In genomic region chr16:81445143-81445922, GRCh38 we compare ENCODE assay signal across 8 cellular contexts. TPM values are rescaled to one million over a fixed set of nuclear protein-coding genes. Genes with fewer than 3 reads are reported as not detected.
DNase-seq lines count a peak whose midpoint lies in the region; ATAC-seq and TF ChIP-seq lines count a peak whose summit lies in the region.

No MANE protein-coding gene starts in this region.

- in situ Hi-C loops in IMR-90 (cut with MboI; ENCODE audit: low sequenced_read_pairs): no loop called here

- peaks cover 51% of the 10 kb centered on the region for H3K4me1 Mint-ChIP-seq in activated CD8-positive, alpha-beta T cell treated with anti-CD3 and anti-CD28 coated beads for 36 hours (ENCODE audit: low read depth)
- peaks cover 36 to 55% (median 52%) of the 10 kb centered on the region in 3 donors for H3K4me1 Mint-ChIP-seq in naive B cell

- peak overlapping the region; percentile 80 for H3K4ac ChIP-seq in IMR-90 (ENCODE audit: low read depth, low read length)

- no peak overlapping the region for H2BK15ac ChIP-seq in IMR-90 (ENCODE audit: low read depth, low read length)

- H3K36me3 ChIP-seq in BLaER1 treated with 17β-estradiol and CSF1 and Interleukin-3, amounts not matched to agents 10 nM and 100 nM: peaks cover 0 to 39% (median 28%) of the 10 kb centered on the region in 11 experiments; a peak in 17 of 22 replicates
- H3K36me3 ChIP-seq in IMR-90 (ENCODE audit: control insufficient read depth, insufficient read depth, low read length): no peaks in the 10 kb centered on the region

- H2BK120ac ChIP-seq in IMR-90 (ENCODE audit: low read depth, low read length): no peak overlapping the region

- H3K56ac ChIP-seq in IMR-90 (ENCODE audit: extremely low read depth, insufficient read depth, low read length): peak overlapping the region; percentile 51; the same call in 1 of the 2 replicates

- H3K4me2 ChIP-seq in BLaER1 treated with 17β-estradiol and CSF1 and Interleukin-3, amounts not matched to agents 10 nM and 100 nM: peak overlapping the region; percentile 93 to 99 (median 97)
- peak overlapping the region; percentile 91 for H3K4me2 ChIP-seq in IMR-90 (ENCODE audit: low read depth, low read length)

- no peaks in the 10 kb centered on the region for H3K27me3 ChIP-seq in BLaER1 treated with 17β-estradiol and CSF1 and Interleukin-3, amounts not matched to agents 10 nM and 100 nM
- peaks cover 28% of the 10 kb centered on the region for H3K27me3 ChIP-seq in IMR-90 (ENCODE audit: control insufficient read depth, insufficient read depth, low read length)

- H3K18ac ChIP-seq in IMR-90 (ENCODE audit: low read depth, low read length): peak overlapping the region; percentile 63; the same call in 1 of the 2 replicates

- no peak overlapping the region for H2BK20ac ChIP-seq in IMR-90 (ENCODE audit: low read depth, low read length)

- BruUV-seq in IMR-90 (replicated peaks; lab: Mats Ljungman, UMichigan): no TSS peak

- H3K27ac ChIP-seq in BLaER1 treated with 17β-estradiol and CSF1 and Interleukin-3, amounts not matched to agents 10 nM and 100 nM: peak overlapping the region; percentile 89 to 98 (median 93)
- peak overlapping the region; percentile 80 for H3K27ac ChIP-seq in IMR-90 (ENCODE audit: insufficient read depth, low read length)

- H3K9me1 ChIP-seq in IMR-90 (ENCODE audit: insufficient read depth, low read length): no peaks in the 10 kb centered on the region

- H3K4me3 Mint-ChIP-seq in activated CD8-positive, alpha-beta T cell treated with anti-CD3 and anti-CD28 coated beads for 36 hours: peak overlapping the region; percentile 87
- H3K4me3 Mint-ChIP-seq in naive B cell: peak overlapping the region; percentile 81 to 94 (median 92)

- H3K79me1 ChIP-seq in IMR-90 (ENCODE audit: low read depth in 1 of 2, low read length in 2 of 2): peaks cover 19 to 51% of the 10 kb centered on the region in 2 experiments; a peak in 3 of 4 replicates

- peak overlapping the region; percentile 93 for H2AK9ac ChIP-seq in IMR-90 (replicated peaks; ENCODE audit: low read depth, low read length, poor library complexity)

- 0% methylated on average over 10 of the region's 62 CpGs; no CpG with 5 or more reads in 1 of the 2 experiments for WGBS in IMR-90 (ENCODE audit: extremely low coverage in 2 of 2, insufficient read length in 1 of 2), 2 experiments

- H3K27ac Mint-ChIP-seq in activated CD8-positive, alpha-beta T cell treated with anti-CD3 and anti-CD28 coated beads for 36 hours: peak overlapping the region; percentile 88
- H3K27ac Mint-ChIP-seq in naive B cell: peak overlapping the region; percentile 82 to 95 (median 92)

- peak overlapping the region; percentile 89 to 99 (median 94) for H3K9ac ChIP-seq in BLaER1 treated with 17β-estradiol and CSF1 and Interleukin-3, amounts not matched to agents 10 nM and 100 nM
- H3K9ac ChIP-seq in IMR-90 (ENCODE audit: low read depth, low read length): peak overlapping the region; percentile 84

- peaks cover 2% of the 10 kb centered on the region for H3K27me3 Mint-ChIP-seq in activated CD8-positive, alpha-beta T cell treated with anti-CD3 and anti-CD28 coated beads for 36 hours
- H3K27me3 Mint-ChIP-seq in naive B cell: no peaks in the 10 kb centered on the region

- peaks cover 0 to 9% (median 8%) of the 10 kb centered on the region in 11 experiments; a peak in 18 of 22 replicates for H3K9me3 ChIP-seq in BLaER1 treated with 17β-estradiol and CSF1 and Interleukin-3, amounts not matched to agents 10 nM and 100 nM (replicated peaks in 1 of 11)
- H3K9me3 ChIP-seq in IMR-90 (ENCODE audit: control insufficient read depth, insufficient read depth, low read length): no peaks in the 10 kb centered on the region

- H4K8ac ChIP-seq in IMR-90 (ENCODE audit: low read depth in 2 of 2, low read length in 2 of 2): peak overlapping the region; percentile 3 to 29; a peak in 2 of 4 replicates

- peak overlapping the region; percentile 33 for H4K5ac ChIP-seq in IMR-90 (ENCODE audit: low read depth, low read length)

- CTCF ChIA-PET in IMR-90 (lab: Yijun Ruan, JAX): interaction anchor here (1.7 kb wide), 1 partner anchor 123 kb away, joined by 3 read pairs; no protein-coding TSS in a partner anchor
- CTCF ChIA-PET in activated CD8-positive, alpha-beta T cell treated with anti-CD3 and anti-CD28 coated beads for 36 hours (lab: Charles Lee): no interaction called here

- TF ChIP-seq RAD21 in IMR-90 (IDR thresholded peaks at IDR 0.05; ENCODE audit: low read length): peak; percentile 25

- TF ChIP-seq POLR2A in IMR-90 (IDR thresholded peaks at IDR 0.05; ENCODE audit: low read depth, low read length): peak; percentile 21; the same call in 1 of the 2 replicates

- peak; percentile 19 for DNase-seq in IMR-90
- peak; percentile 67 for DNase-seq in activated CD8-positive, alpha-beta T cell treated with anti-CD3 and anti-CD28 coated beads for 36 hours
- no peak for DNase-seq in epithelial cell of proximal tubule (ENCODE audit: low read depth)
- peak; percentile 43 for DNase-seq in naive B cell
- DNase-seq in SK-N-DZ (ENCODE audit: low spot score): no peak

- H4K91ac ChIP-seq in IMR-90 (ENCODE audit: insufficient read depth, low read depth, low read length): no peak overlapping the region; the same call in 1 of the 2 replicates

- H3K23ac ChIP-seq in IMR-90 (ENCODE audit: low read depth, low read length): peak overlapping the region; percentile 89

- peak overlapping the region; percentile 89 for H2AFZ ChIP-seq in IMR-90 (replicated peaks; ENCODE audit: low read length, poor library complexity)

- peaks cover 13% of the 10 kb centered on the region for H3K36me3 Mint-ChIP-seq in activated CD8-positive, alpha-beta T cell treated with anti-CD3 and anti-CD28 coated beads for 36 hours (ENCODE audit: low read depth)
- no peaks in the 10 kb centered on the region for H3K36me3 Mint-ChIP-seq in naive B cell

- peaks cover 37 to 45% (median 40%) of the 10 kb centered on the region in 11 experiments; a peak in 21 of 22 replicates for H4K20me1 ChIP-seq in BLaER1 treated with 17β-estradiol and CSF1 and Interleukin-3, amounts not matched to agents 10 nM and 100 nM
- peaks cover 42% of the 10 kb centered on the region for H4K20me1 ChIP-seq in IMR-90 (ENCODE audit: insufficient read depth, low read length)

- H3K4me3 ChIP-seq in BLaER1 treated with 17β-estradiol and CSF1 and Interleukin-3, amounts not matched to agents 10 nM and 100 nM: peak overlapping the region; percentile 78 to 98 (median 88)
- H3K4me3 ChIP-seq in IMR-90 (ENCODE audit: insufficient read depth, low read depth, low read length): peak overlapping the region; percentile 95
- peak overlapping the region; percentile 93 for H3K4me3 ChIP-seq in epithelial cell of proximal tubule (ENCODE audit: low read depth, low read length)

- peak; percentile 29; the same call in 1 of the 2 replicates for TF ChIP-seq CTCF in IMR-90 (conservative IDR thresholded peaks at IDR 0.05; ENCODE audit: low read depth, low read length)
- peak; percentile 62 for TF ChIP-seq CTCF in activated CD8-positive, alpha-beta T cell treated with anti-CD3 and anti-CD28 coated beads for 36 hours (IDR thresholded peaks at IDR 0.05)
- TF ChIP-seq CTCF in epithelial cell of proximal tubule (conservative IDR thresholded peaks at IDR 0.05; ENCODE audit: low read depth, low read length): no peak

- no peak overlapping the region for H2AK5ac ChIP-seq in IMR-90 (ENCODE audit: low read depth, low read length)

- dilution Hi-C loops in IMR-90 (cut with HindIII; ENCODE audit: low sequenced_read_pairs, unreplicated experiment): no loop called here

- POLR2A ChIA-PET in IMR-90 (lab: Charles Lee; ENCODE audit: unreplicated experiment): no interaction called here
- POLR2A ChIA-PET in activated CD8-positive, alpha-beta T cell treated with anti-CD3 and anti-CD28 coated beads for 36 hours (lab: Charles Lee): interaction anchor here (1.0 kb wide), 1 partner anchor 270 kb away, joined by 3 read pairs; no protein-coding TSS in a partner anchor

- intact Hi-C loops in IMR-90 (cut with micrococcal nuclease): loop anchor here (5.0 to 10.0 kb wide), 2 partner anchors 139 to 167 kb away; no protein-coding TSS in a partner anchor
- intact Hi-C loops in activated CD8-positive, alpha-beta T cell treated with anti-CD3 and anti-CD28 coated beads for 36 hours (cut with micrococcal nuclease): loop anchor here (5.0 kb wide), 1 partner anchor 77 kb away; no protein-coding TSS in a partner anchor

- H3K4me1 ChIP-seq in BLaER1 treated with 17β-estradiol and CSF1 and Interleukin-3, amounts not matched to agents 10 nM and 100 nM: peaks cover 43 to 57% (median 47%) of the 10 kb centered on the region in 10 experiments
- peaks cover 7% of the 10 kb centered on the region for H3K4me1 ChIP-seq in IMR-90 (ENCODE audit: control insufficient read depth, insufficient read depth, low read length)

- H3K9me3 Mint-ChIP-seq in activated CD8-positive, alpha-beta T cell treated with anti-CD3 and anti-CD28 coated beads for 36 hours: peaks cover 2% of the 10 kb centered on the region
- H3K9me3 Mint-ChIP-seq in naive B cell: peaks cover 0 to 1% (median 0%) of the 10 kb centered on the region in 7 donors

- H3K14ac ChIP-seq in IMR-90 (replicated peaks; ENCODE audit: low read depth, low read length): peak overlapping the region; percentile 63

- ATAC-seq in GM19043 (IDR thresholded peaks at IDR 0.05; ENCODE audit: low read depth, unreplicated experiment) (peak; percentile 22), IMR-90 (ENCODE audit: low read depth) (peak; percentile 33), naive B cell (ENCODE audit: low read depth in 2 of 2) (peak; percentile 22 to 25), HG02798 (IDR thresholded peaks at IDR 0.05; ENCODE audit: poor library complexity, unreplicated experiment) (no peak)
- peak; percentile 48 for ATAC-seq in activated CD8-positive, alpha-beta T cell treated with anti-CD3 and anti-CD28 coated beads for 36 hours

- peak overlapping the region; percentile 15 for H2BK5ac ChIP-seq in IMR-90 (ENCODE audit: low read depth, low read length, poor library complexity, severe bottlenecking)

TF ChIP-seq in IMR-90, 13 proteins besides CTCF, POLR2A, EP300 and RAD21:
- peak; percentile 79; the same call in 1 of the 2 replicates for TF ChIP-seq MAZ (IDR thresholded peaks at IDR 0.05; ENCODE audit: borderline replicate concordance, low read depth, low read length)
- no peak for TF ChIP-seq NFE2L2 (IDR thresholded peaks at IDR 0.05; ENCODE audit: low read depth, low read length)
- TF ChIP-seq MXI1 (IDR thresholded peaks at IDR 0.05; ENCODE audit: borderline replicate concordance, low read depth, low read length): peak; percentile 22; the same call in 1 of the 2 replicates

RNA-seq across cellular contexts. Expression of gene CMIP, which starts 0.7 kb away (rescaled TPM):
- total RNA-seq in IMR-90 (2012; rRNA removed): 3.2 and 3.9 TPM in 2 replicates
- 10.2 and 11.6 TPM in 2 replicates for polyA plus RNA-seq in IMR-90 (2012; rRNA removed)
- 9.7 and 13.7 TPM in 2 replicates for polyA plus RNA-seq in IMR-90 (2012; cell fraction: cytosol; rRNA removed)
- 12.7 and 18.3 TPM in 2 replicates for polyA plus RNA-seq in IMR-90 (2012; cell fraction: nucleus; rRNA removed; ENCODE audit: low replicate concordance)
- total RNA-seq in activated CD8-positive, alpha-beta T cell treated with anti-CD3 and anti-CD28 coated beads for 36 hours: 10 to 100 TPM; 37.6 to 38.5 TPM
- 13.6 and 19.1 TPM in 2 replicates for total RNA-seq in epithelial cell of proximal tubule
- polyA plus RNA-seq in naive B cell (ENCODE audit: low read depth in 6 of 6): 1 to 10 TPM in 3 of 6 donors, under 1 TPM in 3; 0.61 to 2.5 (median 1.3) TPM
- polyA plus RNA-seq in SK-N-DZ (2014; cell fraction: cytosol; rRNA removed): 7.1 and 11.8 TPM in 2 replicates
- polyA plus RNA-seq in SK-N-DZ (2014; cell fraction: nucleus; rRNA removed): 4.8 and 16.4 TPM in 2 replicates

Comparison
In these comparisons a context has a peak if more than half of its experiments do, and no peak if none do; other contexts are left out.
1. DNase-seq: peak in IMR-90 (single experiment), activated CD8-positive, alpha-beta T cell treated with anti-CD3 and anti-CD28 coated beads for 36 hours (single experiment) and naive B cell (single experiment); none in epithelial cell of proximal tubule (single experiment) and SK-N-DZ (single experiment).
2. Peak in every context shown above with its lines, with median percentiles within 50 percentile points of each other: H3K4me3 ChIP-seq.